16 cellular contexts compared by ENCODE assay signal in the genomic region with DNA sequence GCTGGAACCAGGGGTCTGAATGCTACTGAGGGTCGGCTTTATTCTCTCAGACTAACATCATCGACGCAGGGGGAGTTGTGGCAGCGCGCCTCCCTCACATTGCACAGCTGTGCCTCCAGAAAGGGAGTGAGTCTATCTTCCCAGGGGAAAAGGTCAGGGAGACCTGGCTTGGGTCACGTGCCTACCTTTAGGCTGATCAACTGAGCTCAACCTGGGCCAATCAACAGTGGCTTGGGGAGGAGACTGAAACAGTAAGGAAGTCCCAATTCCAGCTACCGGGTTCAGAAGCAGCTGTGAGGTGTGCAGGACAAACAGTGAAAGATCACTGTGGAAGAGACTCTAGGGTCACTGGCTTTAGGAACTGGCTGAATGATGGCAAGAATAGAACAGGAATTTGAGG. TPM values are rescaled to one million over a fixed set of nuclear protein-coding genes. Genes with fewer than 3 reads are reported as not detected.
A peak's percentile ranks its signal among the peaks of the same experiment; 100 is the strongest.
DNase-seq lines count a peak whose midpoint lies in the region; ATAC-seq and TF ChIP-seq lines count a peak whose summit lies in the region.
"Had no signal": no experiment of that assay in that cellular context is flagged by ENCODE, and none has a peak within 500 bp of the region (broad histone marks: within the 10 kb centered on the region; RNA-seq: fewer than 3 reads in every experiment).

No MANE protein-coding gene starts in this region.

- 68% methylated on average over 7 of the region's 7 CpGs for WGBS in liver
- 64 to 76% (median 69%) methylated on average over 7 of the region's 7 CpGs for WGBS in stomach, 5 donors

- peaks cover 3% of the 10 kb centered on the region for H3K4me1 Mint-ChIP-seq in T-helper 2 cell treated with Interferon-gamma antibody and Interleukin-4, amounts not matched to agents 5 μg/mL and 100 μg/mL, for 36 hours (ENCODE audit: low read depth)

- DNase-seq in cardiac muscle cell (ENCODE audit: low read depth in 1 of 2, low spot score in 1 of 2) (peak in 1 of 2 donors; percentile 5), Right ventricle myocardium inferior (ENCODE audit: missing footprints) (no peak), stomach (no peak), NOMO-1 treated with DMSO at 0.1 percent for 48 hours (lab: John Stamatoyannopoulos, UW; ENCODE audit: unreplicated experiment) (no peak)
- DNase-seq in T-helper 2 cell treated with Interferon-gamma antibody and Interleukin-4, amounts not matched to agents 5 μg/mL and 100 μg/mL, for 36 hours (ENCODE audit: low spot score): no peak
- DNase-seq: activated CD4-positive, alpha-beta T cell treated with anti-CD3 and anti-CD28 coated beads for 36 hours; COR-L47; heart right ventricle; NCI-H1092; spleen had no signal

- no peak overlapping the region for H3K4me3 ChIP-seq in cardiac muscle cell
- no peak overlapping the region for H3K4me3 ChIP-seq in liver (ENCODE audit: low read depth in 1 of 3, low read length in 3 of 3)
- no peak overlapping the region for H3K4me3 ChIP-seq in stomach
- H3K4me3 ChIP-seq: HAP-1, heart right ventricle, lung, spleen had no signal

- H3K4me3 Mint-ChIP-seq in T-helper 2 cell treated with Interferon-gamma antibody and Interleukin-4, amounts not matched to agents 5 μg/mL and 100 μg/mL, for 36 hours: no peak overlapping the region
- H3K4me3 Mint-ChIP-seq: activated CD4-positive, alpha-beta T cell treated with anti-CD3 and anti-CD28 coated beads for 36 hours had no signal

- no peaks in the 10 kb centered on the region for H3K4me1 ChIP-seq in cardiac muscle cell (ENCODE audit: low read depth)
- H3K4me1 ChIP-seq in liver (ENCODE audit: control insufficient read depth in 4 of 4, insufficient read depth in 4 of 4, low read length in 3 of 4): peaks cover 0 to 8% (median 3%) of the 10 kb centered on the region in 4 donors
- peaks cover 0 to 12% (median 8%) of the 10 kb centered on the region in 4 donors for H3K4me1 ChIP-seq in stomach
- H3K4me1 ChIP-seq: HAP-1 had no signal

- H3K9me3 Mint-ChIP-seq in T-helper 2 cell treated with Interferon-gamma antibody and Interleukin-4, amounts not matched to agents 5 μg/mL and 100 μg/mL, for 36 hours: peaks cover 14% of the 10 kb centered on the region

- TF ChIP-seq RAD21 in liver (IDR thresholded peaks at IDR 0.05): no peak

- intact Hi-C loops in Right ventricle myocardium inferior (cut with DNase I): no loop called here
- intact Hi-C loops in stomach (cut with DNase I; ENCODE audit: low total_unique reads): no loop called here

- ATAC-seq in Right ventricle myocardium inferior: no peak
- no peak for ATAC-seq in GM21786 (IDR thresholded peaks at IDR 0.05; ENCODE audit: unreplicated experiment)
- ATAC-seq: activated CD4-positive, alpha-beta T cell treated with anti-CD3 and anti-CD28 coated beads for 36 hours; esophagus mucosa had no signal

- H3K27me3 ChIP-seq in cardiac muscle cell (no peaks in the 10 kb centered on the region), liver (ENCODE audit: control insufficient read depth in 4 of 4, insufficient read depth in 4 of 4, low read length in 3 of 4) (no peaks in the 10 kb centered on the region), stomach (no peaks in the 10 kb centered on the region)
- H3K27me3 ChIP-seq: heart right ventricle, spleen had no signal

- TF ChIP-seq CTCF in cardiac muscle cell (IDR thresholded peaks at IDR 0.05; ENCODE audit: low read depth, low read length): no peak
- no peak for TF ChIP-seq CTCF in liver (IDR thresholded peaks at IDR 0.05; ENCODE audit: low read depth, low read length, missing input control)
- no peak for TF ChIP-seq CTCF in stomach (IDR thresholded peaks at IDR 0.05)

- TF ChIP-seq POLR2A in stomach (IDR thresholded peaks at IDR 0.05): no peak

- H3K27ac ChIP-seq in cardiac muscle cell (peak overlapping the region; percentile 4), angular gyrus (ENCODE audit: low read depth, low read length) (peak overlapping the region; percentile 3), liver (ENCODE audit: low read depth in 1 of 2, low read length in 2 of 2) (no peak overlapping the region), stomach (no peak overlapping the region)
- H3K27ac ChIP-seq: heart right ventricle, spleen had no signal

- no peak for TF ChIP-seq EP300 in stomach (IDR thresholded peaks at IDR 0.05)

- peaks cover 10% of the 10 kb centered on the region for H3K27me3 Mint-ChIP-seq in T-helper 2 cell treated with Interferon-gamma antibody and Interleukin-4, amounts not matched to agents 5 μg/mL and 100 μg/mL, for 36 hours (ENCODE audit: low read depth)
- H3K27me3 Mint-ChIP-seq: activated CD4-positive, alpha-beta T cell treated with anti-CD3 and anti-CD28 coated beads for 36 hours had no signal

- no peaks in the 10 kb centered on the region for H3K36me3 ChIP-seq in cardiac muscle cell
- H3K36me3 ChIP-seq in liver (ENCODE audit: control insufficient read depth in 4 of 4, insufficient read depth in 3 of 4, low read depth in 1 of 4, low read length in 3 of 4): no peaks in the 10 kb centered on the region
- no peaks in the 10 kb centered on the region for H3K36me3 ChIP-seq in stomach
- H3K36me3 ChIP-seq: HAP-1, spleen had no signal

- no peak overlapping the region for H3K9ac ChIP-seq in liver (ENCODE audit: low read depth in 1 of 2, low read length in 2 of 2)

- H3K36me3 Mint-ChIP-seq in T-helper 2 cell treated with Interferon-gamma antibody and Interleukin-4, amounts not matched to agents 5 μg/mL and 100 μg/mL, for 36 hours (ENCODE audit: low read depth): peaks cover 15% of the 10 kb centered on the region

- H3K27ac Mint-ChIP-seq in T-helper 2 cell treated with Interferon-gamma antibody and Interleukin-4, amounts not matched to agents 5 μg/mL and 100 μg/mL, for 36 hours: no peak overlapping the region
- H3K27ac Mint-ChIP-seq: activated CD4-positive, alpha-beta T cell treated with anti-CD3 and anti-CD28 coated beads for 36 hours had no signal

- H3K9me3 ChIP-seq in cardiac muscle cell (ENCODE audit: low read depth) (no peaks in the 10 kb centered on the region), liver (ENCODE audit: control insufficient read depth in 4 of 4, low read length in 3 of 4) (no peaks in the 10 kb centered on the region), stomach (peaks cover 0 to 11% (median 0%) of the 10 kb centered on the region in 4 donors)
- H3K9me3 ChIP-seq: HAP-1 had no signal

TF ChIP-seq in liver, 16 proteins besides CTCF, POLR2A, EP300 and RAD21:
- TF ChIP-seq HNF4A (conservative IDR thresholded peaks at IDR 0.05) (peak; percentile 22 to 66), YY1 (IDR thresholded peaks at IDR 0.05) (no peak), RXRA (IDR thresholded peaks at IDR 0.05) (peak in 1 of 2 donors; percentile 55), GABPA (IDR thresholded peaks at IDR 0.05 in 1 of 2, conservative IDR thresholded peaks at IDR 0.05 in 1 of 2) (no peak), HNF4G (IDR thresholded peaks at IDR 0.05) (no peak), NR2F2 (IDR thresholded peaks at IDR 0.05) (no peak), SP1 (IDR thresholded peaks at IDR 0.05) (peak; percentile 34)
- TF ChIP-seq, protein P1, sequence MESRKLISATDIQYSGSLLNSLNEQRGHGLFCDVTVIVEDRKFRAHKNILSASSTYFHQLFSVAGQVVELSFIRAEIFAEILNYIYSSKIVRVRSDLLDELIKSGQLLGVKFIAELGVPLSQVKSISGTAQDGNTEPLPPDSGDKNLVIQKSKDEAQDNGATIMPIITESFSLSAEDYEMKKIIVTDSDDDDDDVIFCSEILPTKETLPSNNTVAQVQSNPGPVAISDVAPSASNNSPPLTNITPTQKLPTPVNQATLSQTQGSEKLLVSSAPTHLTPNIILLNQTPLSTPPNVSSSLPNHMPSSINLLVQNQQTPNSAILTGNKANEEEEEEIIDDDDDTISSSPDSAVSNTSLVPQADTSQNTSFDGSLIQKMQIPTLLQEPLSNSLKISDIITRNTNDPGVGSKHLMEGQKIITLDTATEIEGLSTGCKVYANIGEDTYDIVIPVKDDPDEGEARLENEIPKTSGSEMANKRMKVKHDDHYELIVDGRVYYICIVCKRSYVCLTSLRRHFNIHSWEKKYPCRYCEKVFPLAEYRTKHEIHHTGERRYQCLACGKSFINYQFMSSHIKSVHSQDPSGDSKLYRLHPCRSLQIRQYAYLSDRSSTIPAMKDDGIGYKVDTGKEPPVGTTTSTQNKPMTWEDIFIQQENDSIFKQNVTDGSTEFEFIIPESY (IDR thresholded peaks at IDR 0.05): no peak
TF ChIP-seq in liver: peak in this region for 3.

RNA-seq across cellular contexts. Expression of gene SNX30, which starts 14.3 kb away (rescaled TPM):
- total RNA-seq in cardiac muscle cell: 5.9 and 8.3 TPM in 2 replicates
- 3.1 and 3.4 TPM in 2 replicates for polyA plus RNA-seq in cardiac muscle cell
- 5.0 TPM for total RNA-seq in Right ventricle myocardium inferior
- 10 to 100 TPM; 10.2 to 13.5 TPM for total RNA-seq in liver
- polyA plus RNA-seq in liver: 1 to 10 TPM; 1.8 to 2.8 TPM
- 10 to 100 TPM in 3 of 5 donors, 1 to 10 TPM in 2; 1.2 to 37.1 (median 16.3) TPM for total RNA-seq in stomach
- 1 to 10 TPM; 1.5 to 4.0 (median 3.1) TPM for polyA plus RNA-seq in stomach

RNA-seq across cellular contexts. Expression of gene INIP, which starts 46.9 kb away (rescaled TPM):
- total RNA-seq in cardiac muscle cell (9.8 and 13.1 TPM in 2 replicates), Right ventricle myocardium inferior (17.0 TPM), liver (10 to 100 TPM; 10.8 to 13.3 TPM), stomach (10 to 100 TPM in 4 of 5 donors, not detected in 1; 11.6 to 20.2 (median 12.9) TPM)
- polyA plus RNA-seq in cardiac muscle cell (18.9 and 20.5 TPM in 2 replicates), liver (1 to 10 TPM; 6.2 to 9.5 TPM), stomach (10 to 100 TPM in 2 of 3 donors, 1 to 10 TPM in 1; 4.6 to 14.8 (median 11.4) TPM)

Comparison
In these comparisons a context has a peak if more than half of its experiments do, and no peak if none do; other contexts are left out.
1. H3K27ac ChIP-seq: peak in cardiac muscle cell (single experiment) and angular gyrus (single experiment); none in liver (0 of 2) and stomach (0 of 5).